ENCODE assay signal across 7 cellular contexts in genomic region chr13:75481176-75482069, GRCh38. TPM values are rescaled to one million over a fixed set of nuclear protein-coding genes. Genes with fewer than 3 reads are reported as not detected.
DNase-seq lines count a peak whose midpoint lies in the region; ATAC-seq, FAIRE-seq and TF ChIP-seq lines count a peak whose summit lies in the region.

No MANE protein-coding gene starts in this region.

- in situ Hi-C loops in transverse colon (cut with MboI; ENCODE audit: low pct_ligation_motif_present in 1 of 4, low pct_unique_long_range_greater_than_20kb in 1 of 4, low sequenced_read_pairs in 3 of 4), result loop anchor here in 3 of 4 donors (10.0 to 25.0 kb wide), 3 partner anchors 63 to 119 kb away; partner anchors contain the start of gene UCHL3 (in 1 of the 3)

- peaks cover 42% of the 10 kb centered on the region for H3K79me2 ChIP-seq in GM23338 (replicated peaks; ENCODE audit: insufficient read depth)

- peak; percentile 52 for ATAC-seq in GM23338

- H3K4me2 ChIP-seq in GM23338, result peak overlapping the region; percentile 72

- 0 out of 2 replicates have a peak, but pooled peaks cover 13% of the 10 kb centered on the region for H4K20me1 ChIP-seq in GM23338 (replicated peaks; ENCODE audit: insufficient read depth)

- no peaks in the 10 kb centered on the region; the same call in 2 of the 3 replicates for H3K9me3 Mint-ChIP-seq in GM23338
- H3K9me3 Mint-ChIP-seq in endothelial cell (ENCODE audit: unreplicated experiment), result no peaks in the 10 kb centered on the region

- no peaks in the 10 kb centered on the region for H3K36me3 ChIP-seq in GM23338 (ENCODE audit: insufficient read depth)
- no peaks in the 10 kb centered on the region for H3K36me3 ChIP-seq in mucosa of stomach (ENCODE audit: control insufficient read depth, insufficient read depth, low read length)
- H3K36me3 ChIP-seq in transverse colon, result no peaks in the 10 kb centered on the region

- H3K4me1 Mint-ChIP-seq in GM23338, result peaks cover 46% of the 10 kb centered on the region
- peaks cover 17% of the 10 kb centered on the region for H3K4me1 Mint-ChIP-seq in endothelial cell (ENCODE audit: unreplicated experiment)

- 1% methylated on average over 29 of the region's 100 CpGs; no CpG with 5 or more reads in 1 of the 2 donors for WGBS in transverse colon (ENCODE audit: low coverage in 1 of 2), 2 donors

- H2AFZ ChIP-seq in GM23338, result peak overlapping the region; percentile 80; the same call in 1 of the 2 replicates

- peaks cover 3% of the 10 kb centered on the region; the same call in 1 of the 3 replicates for H3K36me3 Mint-ChIP-seq in GM23338 (ENCODE audit: low read depth)
- peaks cover 4% of the 10 kb centered on the region for H3K36me3 Mint-ChIP-seq in endothelial cell (ENCODE audit: low read depth, unreplicated experiment)

- TF ChIP-seq CTCF in GM23338 (conservative IDR thresholded peaks at IDR 0.05; ENCODE audit: low read depth in 2 of 2), result no peak
- no peak for TF ChIP-seq CTCF in endothelial cell (IDR thresholded peaks at IDR 0.05; ENCODE audit: unreplicated experiment)
- no peak for TF ChIP-seq CTCF in transverse colon (IDR thresholded peaks at IDR 0.05)

- H3K9ac ChIP-seq in mucosa of stomach (ENCODE audit: low read length), result peak overlapping the region; percentile 70

- no peaks in the 10 kb centered on the region for H3K9me3 ChIP-seq in mucosa of stomach (ENCODE audit: control insufficient read depth, low read length)
- no peaks in the 10 kb centered on the region for H3K9me3 ChIP-seq in transverse colon

- peak overlapping the region; percentile 72 for H3K4me3 ChIP-seq in GM23338
- H3K4me3 ChIP-seq in mucosa of stomach (ENCODE audit: low read length), result peak overlapping the region; percentile 90
- peak overlapping the region; percentile 79 to 92 (median 86) for H3K4me3 ChIP-seq in transverse colon

- H3K27ac ChIP-seq in GM23338 (ENCODE audit: low read depth), result no peak overlapping the region
- H3K27ac ChIP-seq in transverse colon, result peak overlapping the region; percentile 75 to 90 (median 84)

- no peak overlapping the region for H3K27ac Mint-ChIP-seq in GM23338
- H3K27ac Mint-ChIP-seq in endothelial cell (ENCODE audit: unreplicated experiment), result no peak overlapping the region

- H3K27me3 ChIP-seq in GM23338 (ENCODE audit: insufficient read depth) (peaks cover 14% of the 10 kb centered on the region), mucosa of stomach (ENCODE audit: control insufficient read depth, insufficient read depth, low read length) (no peaks in the 10 kb centered on the region), transverse colon (no peaks in the 10 kb centered on the region)

- H3F3A ChIP-seq in GM23338 (replicated peaks; ENCODE audit: low read depth), result no peaks in the 10 kb centered on the region; the same call in 1 of the 2 replicates

- H3K4me1 ChIP-seq in GM23338 (ENCODE audit: insufficient read depth) (peaks cover 11% of the 10 kb centered on the region), mucosa of stomach (ENCODE audit: control insufficient read depth, insufficient read depth, low read length) (no peaks in the 10 kb centered on the region), transverse colon (peaks cover 0 to 19% (median 11%) of the 10 kb centered on the region in 4 donors)

- FAIRE-seq in GM12892 (lab: Jason Lieb, UNC), result peak; percentile 54

- no peaks in the 10 kb centered on the region for H3K9me2 ChIP-seq in GM23338 (ENCODE audit: insufficient read depth)

- H3K4me3 Mint-ChIP-seq in GM23338 (peak overlapping the region; percentile 92), endothelial cell (ENCODE audit: unreplicated experiment) (peak overlapping the region; percentile 97)

- no peak for TF ChIP-seq EP300 in transverse colon (IDR thresholded peaks at IDR 0.05; ENCODE audit: low read depth)

- TF ChIP-seq POLR2A in GM12892 (IDR thresholded peaks at IDR 0.05; ENCODE audit: low read depth, low read length), result no peak
- no peak for TF ChIP-seq POLR2A in transverse colon (IDR thresholded peaks at IDR 0.05)

- H3K27me3 Mint-ChIP-seq in GM23338 (ENCODE audit: insufficient read depth, low read depth, poor library complexity), result peaks cover 22% of the 10 kb centered on the region
- H3K27me3 Mint-ChIP-seq in endothelial cell (ENCODE audit: unreplicated experiment), result peaks cover 6% of the 10 kb centered on the region

- intact Hi-C loops in transverse colon (cut with DNase I; ENCODE audit: low total_unique reads), result loop anchor here (10.0 kb wide), 1 partner anchor 63 kb away; the partner anchor contains the start of gene UCHL3

- DNase-seq in GM12892 (ENCODE audit: insufficient read length) (peak; percentile 15), GM23338 (ENCODE audit: low spot score) (peak; percentile 68), KG1 (lab: John Stamatoyannopoulos, UW) (peak; percentile 40), endothelial cell (ENCODE audit: low spot score) (peak; percentile 42), transverse colon (peak; percentile 24)
- peak; percentile 3 to 4 for DNase-seq in activated CD4-positive, alpha-beta T cell treated with anti-CD3 and anti-CD28 coated beads for 4 hours

TF ChIP-seq in GM23338, 12 proteins besides CTCF, POLR2A, EP300 and RAD21:
- TF ChIP-seq CREB1 (CRISPR knock-in tag; IDR thresholded peaks at IDR 0.05; ENCODE audit: low read depth) (no peak), POLR2AphosphoS5 (IDR thresholded peaks at IDR 0.05; ENCODE audit: low read depth) (no peak), ETS1 (IDR thresholded peaks at IDR 0.05) (no peak), REST (IDR thresholded peaks at IDR 0.05; ENCODE audit: unreplicated experiment) (no peak), JUNB (IDR thresholded peaks at IDR 0.05; ENCODE audit: unreplicated experiment) (no peak), STAT1 (IDR thresholded peaks at IDR 0.05; ENCODE audit: unreplicated experiment) (no peak)

RNA-seq across cellular contexts. Expression of gene TBC1D4, which starts 0.5 kb away (rescaled TPM):
- polyA plus RNA-seq in GM12892 (2012; ENCODE audit: missing spikeins), result 34.0 TPM
- total RNA-seq in GM23338 (2014; rRNA removed; shearing (Covaris generic)), result 37.1 and 38.2 TPM in 2 replicates
- polyA plus RNA-seq in GM23338 (2016; fragmentation: Nextera tagmentation; extraction: Ambion mirVana), result 17.9 and 18.7 TPM in 2 replicates
- 47.2 TPM for total RNA-seq in endothelial cell (ENCODE audit: unreplicated experiment)
- total RNA-seq in transverse colon, result 10 to 100 TPM; 31.0 to 91.3 (median 46.1) TPM

RNA-seq across cellular contexts. Expression of gene COMMD6, which starts 56.2 kb away (rescaled TPM):
- polyA plus RNA-seq in GM12892 (2012; ENCODE audit: missing spikeins), result 399 TPM
- 34.9 and 62.8 TPM in 2 replicates for total RNA-seq in GM23338 (2014; rRNA removed; shearing (Covaris generic))
- 339 and 378 TPM in 2 replicates for polyA plus RNA-seq in GM23338 (2016; fragmentation: Nextera tagmentation; extraction: Ambion mirVana)
- 137 TPM for total RNA-seq in endothelial cell (ENCODE audit: unreplicated experiment)
- 10 to 100 TPM; 45.1 to 92.6 (median 46.2) TPM for total RNA-seq in transverse colon

Comparison
In these comparisons a context has a peak if more than half of its experiments do, and no peak if none do; other contexts are left out.
1. DNase-seq: peak in every context shown above with its lines; median percentile 68 in GM23338; 42 in endothelial cell; 40 in KG1; 24 in transverse colon; 15 in GM12892; 4 in activated CD4-positive, alpha-beta T cell treated with anti-CD3 and anti-CD28 coated beads for 4 hours.